8 cellular contexts compared by ENCODE assay signal in genomic region chr10:79246606-79247275, GRCh38.
A peak's percentile ranks its signal among the peaks of the same experiment; 100 is the strongest.
DNase-seq lines count a peak whose midpoint lies in the region; ATAC-seq and TF ChIP-seq lines count a peak whose summit lies in the region.

No MANE protein-coding gene starts in this region.

- H3K9me3 Mint-ChIP-seq in activated B cell treated with CpG ODN at 0.5 μM for 24 hours = no peaks in the 10 kb centered on the region

- H3K27ac ChIP-seq in gastrocnemius medialis = peak overlapping the region; percentile 62 to 79 (median 67)
- no peak overlapping the region for H3K27ac ChIP-seq in effector memory CD4-positive, alpha-beta T cell (ENCODE audit: insufficient read depth, low read length, poor library complexity, severe bottlenecking)

- no peak for ATAC-seq in activated B cell treated with CpG ODN at 0.5 μM for 24 hours (ENCODE audit: low read depth)
- ATAC-seq in Right ventricle myocardium superior (ENCODE audit: poor library complexity) = peak; percentile 50
- ATAC-seq in gastrocnemius medialis = peak; percentile 8 to 22

- peaks cover 84% of the 10 kb centered on the region for H3K4me1 Mint-ChIP-seq in activated B cell treated with CpG ODN at 0.5 μM for 24 hours

- no peaks in the 10 kb centered on the region for H3K27me3 ChIP-seq in gastrocnemius medialis
- H3K27me3 ChIP-seq in effector memory CD4-positive, alpha-beta T cell (replicated peaks; ENCODE audit: control insufficient read depth, insufficient read depth, low read length, poor library complexity, severe bottlenecking) = no peaks in the 10 kb centered on the region

- H3K9me3 ChIP-seq in gastrocnemius medialis = no peaks in the 10 kb centered on the region
- no peaks in the 10 kb centered on the region for H3K9me3 ChIP-seq in effector memory CD4-positive, alpha-beta T cell (ENCODE audit: control insufficient read depth, low read length)

- no peaks in the 10 kb centered on the region for H3K36me3 ChIP-seq in gastrocnemius medialis
- H3K36me3 ChIP-seq in effector memory CD4-positive, alpha-beta T cell (ENCODE audit: control insufficient read depth, insufficient read depth, low read length) = no peaks in the 10 kb centered on the region

- H3K4me1 ChIP-seq in gastrocnemius medialis = peaks cover 65 to 76% of the 10 kb centered on the region in 2 donors
- H3K4me1 ChIP-seq in effector memory CD4-positive, alpha-beta T cell (ENCODE audit: control insufficient read depth, insufficient read depth, low read length, poor library complexity, severe bottlenecking) = peaks cover 39% of the 10 kb centered on the region

- no peaks in the 10 kb centered on the region for H3K27me3 Mint-ChIP-seq in activated B cell treated with CpG ODN at 0.5 μM for 24 hours

- no peak for TF ChIP-seq CTCF in activated B cell treated with CpG ODN at 0.5 μM for 24 hours (IDR thresholded peaks at IDR 0.05)
- TF ChIP-seq CTCF in gastrocnemius medialis (IDR thresholded peaks at IDR 0.05 in 4 of 5, conservative IDR thresholded peaks at IDR 0.05 in 1 of 5) = no peak

- CTCF ChIA-PET in activated B cell treated with CpG ODN at 0.5 μM for 24 hours (lab: Charles Lee) = interaction anchor here (1.0 kb wide), 1 partner anchor 1200 kb away, joined by 3 read pairs; no protein-coding TSS in a partner anchor

- peak overlapping the region; percentile 98 for H3K27ac Mint-ChIP-seq in activated B cell treated with CpG ODN at 0.5 μM for 24 hours

- H3K36me3 Mint-ChIP-seq in activated B cell treated with CpG ODN at 0.5 μM for 24 hours (ENCODE audit: low read depth) = peaks cover 5% of the 10 kb centered on the region

- intact Hi-C loops in activated B cell treated with CpG ODN at 0.5 μM for 24 hours (cut with micrococcal nuclease) = loop anchor here (5.0 to 10.0 kb wide), 4 partner anchors 691 to 1372 kb away; partner anchors contain the start of gene TSPAN14
- intact Hi-C loops in Right ventricle myocardium superior (cut with DNase I) = no loop called here
- intact Hi-C loops in gastrocnemius medialis (cut with DNase I; ENCODE audit: low total_unique reads) = no loop called here

- peak; percentile 59 for DNase-seq in EH (ENCODE audit: low read depth)
- no peak for DNase-seq in activated B cell treated with CpG ODN at 0.5 μM for 24 hours
- peak; percentile 88 for DNase-seq in Right ventricle myocardium superior
- peak; percentile 50 to 65 for DNase-seq in gastrocnemius medialis
- no peak for DNase-seq in SIG-M5 (lab: John Stamatoyannopoulos, UW)
- DNase-seq in effector memory CD4-positive, alpha-beta T cell = no peak
- no peak for DNase-seq in dedifferentiated amniotic fluid mesenchymal stem cell (ENCODE audit: extremely low spot score)
- no peak for DNase-seq in RPMI8226

- TF ChIP-seq POLR2A in gastrocnemius medialis (IDR thresholded peaks at IDR 0.05) = no peak

- in situ Hi-C loops in gastrocnemius medialis (cut with MboI; ENCODE audit: low sequenced_read_pairs in 4 of 4) = no loop called here

- no peak overlapping the region for H3K4me3 ChIP-seq in gastrocnemius medialis
- H3K4me3 ChIP-seq in effector memory CD4-positive, alpha-beta T cell (ENCODE audit: insufficient read depth, low read depth, low read length, poor library complexity, severe bottlenecking) = no peak overlapping the region

- POLR2A ChIA-PET in activated B cell treated with CpG ODN at 0.5 μM for 24 hours (lab: Charles Lee) = interaction anchor here (0.6 to 12.4 kb wide), 9 partner anchors 14 to 1034 kb away, joined by 3 to 350 read pairs (median 5); partner anchors contain the start of genes PPIF and ZCCHC24

- H3K4me3 Mint-ChIP-seq in activated B cell treated with CpG ODN at 0.5 μM for 24 hours = peak overlapping the region; percentile 87

Comparison
In these comparisons a context has a peak if more than half of its experiments do, and no peak if none do; other contexts are left out.
1. DNase-seq: peak in EH (single experiment), Right ventricle myocardium superior (single experiment) and gastrocnemius medialis (2 of 2); none in activated B cell treated with CpG ODN at 0.5 μM for 24 hours (single experiment), SIG-M5 (single experiment), effector memory CD4-positive, alpha-beta T cell (0 of 3), dedifferentiated amniotic fluid mesenchymal stem cell (single experiment) and RPMI8226 (single experiment).